Comparison of ENCODE assay signal across 16 cellular contexts in the genomic region with DNA sequence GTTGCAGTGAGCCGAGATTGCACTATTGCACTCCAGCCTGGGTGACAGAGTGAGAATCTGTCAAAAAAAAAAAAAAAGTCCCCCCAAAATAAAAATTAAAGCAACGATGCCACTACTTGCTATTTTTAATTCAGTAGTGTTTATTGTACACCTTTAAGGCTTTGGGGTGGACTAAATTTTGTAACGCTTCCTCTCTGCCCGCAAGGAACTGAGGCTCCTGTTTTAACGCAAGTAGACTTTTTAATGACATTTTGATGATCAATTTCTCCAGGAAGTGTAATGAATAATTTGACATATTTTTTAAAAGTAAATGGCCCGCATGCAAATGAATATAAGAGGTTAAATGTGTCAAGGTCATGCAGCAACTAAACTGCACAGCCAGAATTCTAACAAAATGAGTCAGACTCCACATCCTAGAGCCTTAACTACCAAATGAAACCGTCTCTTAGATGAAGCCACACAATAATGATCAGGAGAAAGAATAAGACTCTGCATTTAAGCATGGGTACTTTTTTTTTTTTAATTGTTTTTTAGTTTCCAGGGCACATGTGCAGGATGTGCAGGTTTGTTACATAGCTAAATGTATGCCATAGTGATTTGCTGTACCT.
"Had no signal": no experiment of that assay in that cellular context is flagged by ENCODE, and none has a peak within 500 bp of the region (broad histone marks: within the 10 kb centered on the region; RNA-seq: fewer than 3 reads in every experiment).

No MANE protein-coding gene starts in this region.

- ATAC-seq: gastrocnemius medialis, heart right ventricle, left ventricle myocardium superior had no signal

- H3K4me1 Mint-ChIP-seq: activated naive CD4-positive, alpha-beta T cell treated with anti-CD3 and anti-CD28 coated beads, Interleukin-2, amount 50 U/mL, for 24 hours; neural crest cell had no signal

- H3K9me3 ChIP-seq: gastrocnemius medialis, heart right ventricle, sigmoid colon, thoracic aorta had no signal

- H3K4me1 ChIP-seq: gastrocnemius medialis, heart right ventricle, sigmoid colon had no signal

- H3K27me3 ChIP-seq: brain microvascular endothelial cell, gastrocnemius medialis, heart right ventricle, sigmoid colon had no signal

- H3K4me3 ChIP-seq: gastrocnemius medialis, heart right ventricle, sigmoid colon, thoracic aorta had no signal

- H3K36me3 ChIP-seq: brain microvascular endothelial cell, gastrocnemius medialis, sigmoid colon, thoracic aorta had no signal

- DNase-seq: activated CD4-positive, alpha-beta T cell treated with anti-CD3 and anti-CD28 coated beads, Interleukin-2, amount 50 U/mL, for 48 hours; activated effector memory CD4-positive, alpha-beta T cell treated with Interleukin-2 at 50 U/mL for 16 hours; amniotic stem cell; brain microvascular endothelial cell; gastrocnemius medialis; heart right ventricle; islet precursor cell; left ventricle myocardium superior; mesenchymal stem cell; sigmoid colon; stimulated activated CD4-positive, alpha-beta T cell treated with anti-CD3 and anti-CD28 coated beads, Interleukin-12 subunit alpha, Interleukin-12 subunit beta, amount 100 ng/mL, for 4 hours; stimulated activated CD4-positive, alpha-beta T cell treated with anti-CD3 and anti-CD28 coated beads, Interleukin-2, amount 100 ng/mL, for 48 hours had no signal

- H3K27me3 Mint-ChIP-seq: activated naive CD4-positive, alpha-beta T cell treated with anti-CD3 and anti-CD28 coated beads, Interleukin-2, amount 50 U/mL, for 24 hours; stimulated activated naive CD8-positive, alpha-beta T cell treated with anti-CD3 and anti-CD28 coated beads, Interleukin-15, Interleukin-2, amounts not matched to agents 100 ng/mL and 50 ng/mL, for 24 hours had no signal

- H3K27ac ChIP-seq: brain microvascular endothelial cell, gastrocnemius medialis, heart right ventricle, sigmoid colon, thoracic aorta had no signal

- H3K9me3 Mint-ChIP-seq: activated naive CD4-positive, alpha-beta T cell treated with anti-CD3 and anti-CD28 coated beads, Interleukin-2, amount 50 U/mL, for 24 hours; neural crest cell; stimulated activated naive CD8-positive, alpha-beta T cell treated with anti-CD3 and anti-CD28 coated beads, Interleukin-15, Interleukin-2, amounts not matched to agents 100 ng/mL and 50 ng/mL, for 24 hours had no signal

- H3K4me3 Mint-ChIP-seq: activated naive CD4-positive, alpha-beta T cell treated with anti-CD3 and anti-CD28 coated beads, Interleukin-2, amount 50 U/mL, for 24 hours; neural crest cell; stimulated activated naive CD8-positive, alpha-beta T cell treated with anti-CD3 and anti-CD28 coated beads, Interleukin-15, Interleukin-2, amounts not matched to agents 100 ng/mL and 50 ng/mL, for 24 hours had no signal

- H3K27ac Mint-ChIP-seq: activated naive CD4-positive, alpha-beta T cell treated with anti-CD3 and anti-CD28 coated beads, Interleukin-2, amount 50 U/mL, for 24 hours; stimulated activated naive CD8-positive, alpha-beta T cell treated with anti-CD3 and anti-CD28 coated beads, Interleukin-15, Interleukin-2, amounts not matched to agents 100 ng/mL and 50 ng/mL, for 24 hours had no signal
